ENCODE assay signal across 20 cellular contexts in the genomic region with DNA sequence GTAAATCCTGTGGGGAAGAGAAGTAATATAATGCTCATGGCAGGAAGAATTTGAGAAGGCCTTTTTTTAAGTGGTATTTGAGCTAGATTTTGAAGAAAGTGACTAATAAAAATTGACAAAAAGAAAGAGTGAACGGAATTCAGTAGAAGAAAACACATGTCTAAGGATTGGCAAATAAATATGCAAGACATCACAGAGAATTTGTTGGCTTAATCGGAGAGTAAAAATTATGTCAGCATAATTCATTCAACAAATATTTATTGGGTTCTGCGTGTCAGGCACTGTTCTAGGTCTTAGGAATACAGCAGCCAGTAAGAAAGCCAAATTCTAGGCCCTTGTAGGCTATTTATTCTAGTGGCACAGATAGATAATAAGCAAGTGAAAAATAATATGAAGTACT. TPM values are rescaled to one million over a fixed set of nuclear protein-coding genes. Genes with fewer than 3 reads are reported as not detected.
DNase-seq lines count a peak whose midpoint lies in the region; ATAC-seq and TF ChIP-seq lines count a peak whose summit lies in the region.
"Had no signal": no experiment of that assay in that cellular context is flagged by ENCODE, and none has a peak within 500 bp of the region (broad histone marks: within the 10 kb centered on the region; RNA-seq: fewer than 3 reads in every experiment).

No MANE protein-coding gene starts in this region.

- no peaks in the 10 kb centered on the region for H3K27me3 Mint-ChIP-seq in CD8-positive, alpha-beta memory T cell
- no peaks in the 10 kb centered on the region for H3K27me3 Mint-ChIP-seq in activated T-helper 17 cell treated with anti-CD3 and anti-CD28 coated beads, Interleukin-2, amount 50 U/mL, for 72 hours
- no peaks in the 10 kb centered on the region for H3K27me3 Mint-ChIP-seq in natural killer cell treated with Interleukin-12 subunit alpha and Interleukin-12 subunit beta and Interleukin-15 and Interleukin-18, amount 100 ng/mL, for 72 hours
- H3K27me3 Mint-ChIP-seq: stimulated activated naive CD8-positive, alpha-beta T cell treated with anti-CD3 and anti-CD28 coated beads, Interleukin-15, amount 100 ng/mL, for 72 hours had no signal

- ATAC-seq in activated T-helper 17 cell treated with anti-CD3 and anti-CD28 coated beads, Interleukin-2, amount 50 U/mL, for 72 hours (replicated peaks) = no peak
- ATAC-seq in natural killer cell treated with Interleukin-12 subunit alpha and Interleukin-12 subunit beta and Interleukin-15 and Interleukin-18, amount 100 ng/mL, for 72 hours = no peak
- ATAC-seq in activated naive CD4-positive, alpha-beta T cell treated with anti-CD3 and anti-CD28 coated beads, Interleukin-2, amount 50 U/mL, for 72 hours = no peak
- ATAC-seq: psoas muscle had no signal

- H3K4me1 ChIP-seq in ACC112 (ENCODE audit: control insufficient read depth, insufficient read depth, low read length, unreplicated experiment) (peaks cover 68% of the 10 kb centered on the region), transverse colon (no peaks in the 10 kb centered on the region)
- H3K4me1 ChIP-seq in CD8-positive, alpha-beta memory T cell (ENCODE audit: insufficient read depth, low read length) = no peaks in the 10 kb centered on the region
- H3K4me1 ChIP-seq: psoas muscle had no signal

- H3K36me3 ChIP-seq in ACC112 (ENCODE audit: insufficient read depth, low read length) (no peaks in the 10 kb centered on the region; the same call in 1 of the 2 replicates), transverse colon (no peaks in the 10 kb centered on the region)
- no peaks in the 10 kb centered on the region for H3K36me3 ChIP-seq in CD8-positive, alpha-beta memory T cell (ENCODE audit: insufficient read depth, low read length)
- H3K36me3 ChIP-seq: heart left ventricle had no signal

- no peaks in the 10 kb centered on the region for H3K9me3 Mint-ChIP-seq in CD8-positive, alpha-beta memory T cell
- no peaks in the 10 kb centered on the region for H3K9me3 Mint-ChIP-seq in activated T-helper 17 cell treated with anti-CD3 and anti-CD28 coated beads, Interleukin-2, amount 50 U/mL, for 72 hours
- H3K9me3 Mint-ChIP-seq in natural killer cell treated with Interleukin-12 subunit alpha and Interleukin-12 subunit beta and Interleukin-15 and Interleukin-18, amount 100 ng/mL, for 72 hours = peaks cover 6% of the 10 kb centered on the region
- peaks cover 13% of the 10 kb centered on the region in 2 donors for H3K9me3 Mint-ChIP-seq in activated naive CD4-positive, alpha-beta T cell treated with anti-CD3 and anti-CD28 coated beads, Interleukin-2, amount 50 U/mL, for 72 hours
- H3K9me3 Mint-ChIP-seq: mesothelial cell of epicardium; nephron progenitor cell; stimulated activated naive CD8-positive, alpha-beta T cell treated with anti-CD3 and anti-CD28 coated beads, Interleukin-15, amount 100 ng/mL, for 72 hours had no signal

- no peak for TF ChIP-seq EP300 in transverse colon (IDR thresholded peaks at IDR 0.05; ENCODE audit: low read depth)

- TF ChIP-seq CTCF in transverse colon (IDR thresholded peaks at IDR 0.05) = no peak

- in situ Hi-C loops in transverse colon (cut with MboI; ENCODE audit: low pct_ligation_motif_present in 1 of 4, low pct_unique_long_range_greater_than_20kb in 1 of 4, low sequenced_read_pairs in 3 of 4) = no loop called here

- H3K9me3 ChIP-seq in CD8-positive, alpha-beta memory T cell (ENCODE audit: low read length) = no peaks in the 10 kb centered on the region
- H3K9me3 ChIP-seq in transverse colon = no peaks in the 10 kb centered on the region
- H3K9me3 ChIP-seq: heart left ventricle, psoas muscle had no signal

- H3K27ac ChIP-seq in ACC112 (ENCODE audit: low read depth, low read length) (peak overlapping the region; percentile 82), transverse colon (no peak overlapping the region)
- no peak overlapping the region for H3K27ac ChIP-seq in CD8-positive, alpha-beta memory T cell (ENCODE audit: low read depth, low read length)
- H3K27ac ChIP-seq: psoas muscle had no signal

- 62% methylated on average over 3 of the region's 3 CpGs for WGBS in transverse colon (ENCODE audit: low coverage in 1 of 2), 2 donors

- no peak overlapping the region for H3K4me3 ChIP-seq in ACC112 (ENCODE audit: low read depth, low read length)
- no peak overlapping the region for H3K4me3 ChIP-seq in CD8-positive, alpha-beta memory T cell (ENCODE audit: low read length)
- H3K4me3 ChIP-seq in transverse colon = no peak overlapping the region
- H3K4me3 ChIP-seq: heart left ventricle, psoas muscle had no signal

- H3K27ac Mint-ChIP-seq in CD8-positive, alpha-beta memory T cell = peak overlapping the region in 7 of 8 donors; percentile 8 to 90 (median 65)
- peak overlapping the region; percentile 72 for H3K27ac Mint-ChIP-seq in activated T-helper 17 cell treated with anti-CD3 and anti-CD28 coated beads, Interleukin-2, amount 50 U/mL, for 72 hours
- peak overlapping the region; percentile 72 to 81 for H3K27ac Mint-ChIP-seq in natural killer cell treated with Interleukin-12 subunit alpha and Interleukin-12 subunit beta and Interleukin-15 and Interleukin-18, amount 100 ng/mL, for 72 hours
- peak overlapping the region in 1 of 2 donors; percentile 78 for H3K27ac Mint-ChIP-seq in activated naive CD4-positive, alpha-beta T cell treated with anti-CD3 and anti-CD28 coated beads, Interleukin-2, amount 50 U/mL, for 72 hours
- H3K27ac Mint-ChIP-seq: mesothelial cell of epicardium had no signal

- peaks cover 3 to 5% (median 5%) of the 10 kb centered on the region in 3 donors for H3K36me3 Mint-ChIP-seq in CD8-positive, alpha-beta memory T cell
- H3K36me3 Mint-ChIP-seq in activated T-helper 17 cell treated with anti-CD3 and anti-CD28 coated beads, Interleukin-2, amount 50 U/mL, for 72 hours (ENCODE audit: low read depth) = peaks cover 8% of the 10 kb centered on the region
- peaks cover 11% of the 10 kb centered on the region for H3K36me3 Mint-ChIP-seq in natural killer cell treated with Interleukin-12 subunit alpha and Interleukin-12 subunit beta and Interleukin-15 and Interleukin-18, amount 100 ng/mL, for 72 hours
- H3K36me3 Mint-ChIP-seq in activated naive CD4-positive, alpha-beta T cell treated with anti-CD3 and anti-CD28 coated beads, Interleukin-2, amount 50 U/mL, for 72 hours = peaks cover 16 to 35% of the 10 kb centered on the region in 2 donors
- H3K36me3 Mint-ChIP-seq: mesothelial cell of epicardium had no signal

- H3K4me1 Mint-ChIP-seq in CD8-positive, alpha-beta memory T cell = peaks cover 20 to 34% (median 20%) of the 10 kb centered on the region in 3 donors
- H3K4me1 Mint-ChIP-seq in activated T-helper 17 cell treated with anti-CD3 and anti-CD28 coated beads, Interleukin-2, amount 50 U/mL, for 72 hours = peaks cover 36% of the 10 kb centered on the region
- H3K4me1 Mint-ChIP-seq in natural killer cell treated with Interleukin-12 subunit alpha and Interleukin-12 subunit beta and Interleukin-15 and Interleukin-18, amount 100 ng/mL, for 72 hours (ENCODE audit: low read depth in 2 of 2) = peaks cover 25 to 31% of the 10 kb centered on the region in 2 donors

- no peak overlapping the region for H3K4me3 Mint-ChIP-seq in CD8-positive, alpha-beta memory T cell
- peak overlapping the region; percentile 29 for H3K4me3 Mint-ChIP-seq in activated T-helper 17 cell treated with anti-CD3 and anti-CD28 coated beads, Interleukin-2, amount 50 U/mL, for 72 hours
- peak overlapping the region; percentile 40 for H3K4me3 Mint-ChIP-seq in natural killer cell treated with Interleukin-12 subunit alpha and Interleukin-12 subunit beta and Interleukin-15 and Interleukin-18, amount 100 ng/mL, for 72 hours
- H3K4me3 Mint-ChIP-seq: mesothelial cell of epicardium, nephron progenitor cell had no signal

- H3K27me3 ChIP-seq in ACC112 (ENCODE audit: insufficient read depth, low read length) (no peaks in the 10 kb centered on the region), transverse colon (no peaks in the 10 kb centered on the region)
- no peaks in the 10 kb centered on the region for H3K27me3 ChIP-seq in CD8-positive, alpha-beta memory T cell (ENCODE audit: insufficient read depth, low read length, poor library complexity, severe bottlenecking)
- H3K27me3 ChIP-seq: heart left ventricle had no signal

- H2AFZ ChIP-seq in ACC112 (ENCODE audit: low read length, unreplicated experiment) = peak overlapping the region; percentile 2

- POLR2A ChIA-PET in CD8-positive, alpha-beta memory T cell (lab: Charles Lee) = no interaction called here

- intact Hi-C loops in transverse colon (cut with DNase I; ENCODE audit: low total_unique reads) = no loop called here

- no peak for TF ChIP-seq POLR2A in transverse colon (IDR thresholded peaks at IDR 0.05)

- CTCF ChIA-PET in CD8-positive, alpha-beta memory T cell (lab: Charles Lee) = interaction anchor here (1.5 kb wide), 1 partner anchor 25 kb away, joined by 3 read pairs; no protein-coding TSS in a partner anchor

- no peak for DNase-seq in CD8-positive, alpha-beta memory T cell
- no peak for DNase-seq in natural killer cell treated with Interleukin-12 subunit alpha and Interleukin-12 subunit beta and Interleukin-15 and Interleukin-18, amount 100 ng/mL, for 72 hours (ENCODE audit: low spot score)
- DNase-seq in transverse colon = no peak
- no peak for DNase-seq in activated naive CD4-positive, alpha-beta T cell treated with anti-CD3 and anti-CD28 coated beads, Interleukin-2, amount 50 U/mL, for 72 hours (ENCODE audit: low spot score in 2 of 2)
- no peak for DNase-seq in glomerular visceral epithelial cell (ENCODE audit: extremely low spot score)
- no peak for DNase-seq in cortex of kidney (lab: John Stamatoyannopoulos, UW)
- DNase-seq: activated CD4-positive, alpha-beta T cell treated with anti-CD3 and anti-CD28 coated beads for 4 hours; activated naive CD4-positive, alpha-beta T cell; COR-L47; NCI-H2107; NCI-H510A treated with DMSO at 0.1 percent for 48 hours; nephron progenitor cell; psoas muscle; stimulated activated CD4-positive, alpha-beta T cell treated with anti-CD3 and anti-CD28 coated beads, Interleukin-4, amount 100 ng/mL, for 1 hour; stimulated activated naive CD8-positive, alpha-beta T cell treated with anti-CD3 and anti-CD28 coated beads, Interleukin-15, amount 100 ng/mL, for 72 hours had no signal

- H3K79me2 ChIP-seq in ACC112 (ENCODE audit: control insufficient read depth, insufficient read depth, low read length, unreplicated experiment) = peaks cover 9% of the 10 kb centered on the region

RNA-seq across cellular contexts. Expression of a gene that starts 33.6 kb away (rescaled TPM):
- under 1 TPM; 0.55 to 0.64 TPM for total RNA-seq in CD8-positive, alpha-beta memory T cell
- 0.56 TPM for polyA plus RNA-seq in CD8-positive, alpha-beta memory T cell
- total RNA-seq in activated T-helper 17 cell treated with anti-CD3 and anti-CD28 coated beads, Interleukin-2, amount 50 U/mL, for 72 hours = under 1 TPM; 0.91 to 0.93 TPM
- total RNA-seq in natural killer cell treated with Interleukin-12 subunit alpha and Interleukin-12 subunit beta and Interleukin-15 and Interleukin-18, amount 100 ng/mL, for 72 hours = 1 to 10 TPM in 1 of 2 donors, under 1 TPM in 1; 0.43 to 1.3 TPM
- 1 to 10 TPM in 1 of 4 donors, under 1 TPM in 2, not detected in 1; 0.40 to 3.3 (median 0.96) TPM for total RNA-seq in transverse colon
- total RNA-seq in activated naive CD4-positive, alpha-beta T cell treated with anti-CD3 and anti-CD28 coated beads, Interleukin-2, amount 50 U/mL, for 72 hours = 1 to 10 TPM; 1.0 to 1.1 TPM
- total RNA-seq: HT1080 had no signal

Comparison
In these comparisons a context has a peak if more than half of its experiments do, and no peak if none do; other contexts are left out.
1. H3K4me3 Mint-ChIP-seq: peak in activated T-helper 17 cell treated with anti-CD3 and anti-CD28 coated beads, Interleukin-2, amount 50 U/mL, for 72 hours (single experiment) and natural killer cell treated with Interleukin-12 subunit alpha and Interleukin-12 subunit beta and Interleukin-15 and Interleukin-18, amount 100 ng/mL, for 72 hours (single experiment); none in CD8-positive, alpha-beta memory T cell (0 of 7).